In the genomic region with DNA sequence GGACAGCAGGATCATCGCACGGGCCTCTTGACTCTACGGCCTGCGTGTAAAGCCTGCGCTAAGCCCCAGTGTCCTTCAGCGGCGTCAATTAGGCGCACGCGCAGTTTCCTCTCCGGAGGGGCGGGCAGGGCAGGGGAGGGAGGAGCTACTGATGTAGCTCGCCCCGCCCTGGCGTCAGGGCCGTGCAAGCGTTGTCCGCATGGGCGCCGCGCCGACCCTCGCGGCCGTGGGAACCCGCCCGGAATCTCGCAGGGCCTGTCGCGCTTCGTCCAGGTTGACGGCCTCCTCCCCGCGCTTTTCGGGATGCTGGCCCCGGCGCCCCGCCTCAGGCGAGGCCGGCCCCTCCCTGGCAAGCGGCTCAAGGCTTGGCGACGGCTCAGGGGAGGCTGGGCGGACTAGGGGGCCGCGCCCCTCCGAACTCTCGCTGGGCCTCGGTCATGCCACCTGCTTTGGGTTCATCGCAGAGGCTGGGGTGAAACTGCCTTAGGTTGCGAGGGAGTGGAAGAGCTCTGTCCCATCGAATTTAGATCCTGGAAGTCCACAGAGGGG, we compare ENCODE assay signal across 7 cellular contexts.
DNase-seq lines count a peak whose midpoint lies in the region; ATAC-seq and TF ChIP-seq lines count a peak whose summit lies in the region.

No MANE protein-coding gene starts in this region.

- H3K9me3 ChIP-seq in T-helper 17 cell (ENCODE audit: control insufficient read depth, low read length, poor library complexity, severe bottlenecking) (no peaks in the 10 kb centered on the region), aorta (ENCODE audit: control insufficient read depth, low read length) (no peaks in the 10 kb centered on the region)

- peak; percentile 87 for ATAC-seq in GM19035 (IDR thresholded peaks at IDR 0.05; ENCODE audit: unreplicated experiment)
- peak; percentile 89 for ATAC-seq in HG03354 (IDR thresholded peaks at IDR 0.05; ENCODE audit: poor library complexity, severe bottlenecking, unreplicated experiment)
- ATAC-seq in T-helper 17 cell = peak; percentile 92
- peak; percentile 85 for ATAC-seq in sciatic nerve
- ATAC-seq in aorta (ENCODE audit: low FRiP score) = peak; percentile 91

- intact Hi-C loops in sciatic nerve (cut with DNase I) (no loop called here), aorta (cut with DNase I) (loop anchor here (5.0 to 10.0 kb wide), 3 partner anchors 69 to 114 kb away; partner anchors contain the start of gene DCPS (in 1 of the 2))

- H3K36me3 ChIP-seq in aorta (ENCODE audit: control insufficient read depth in 1 of 2, insufficient read depth in 2 of 2, low read length in 1 of 2) = no peaks in the 10 kb centered on the region

- WGBS in aorta, 2 donors = 3 to 5% methylated on average over 43 to 52 of the region's 52 CpGs

- H3K27ac Mint-ChIP-seq in T-helper 17 cell = no peak overlapping the region

- H3K36me3 Mint-ChIP-seq in T-helper 17 cell (ENCODE audit: low read depth) = peaks cover 3% of the 10 kb centered on the region

- no peak for TF ChIP-seq CTCF in astrocyte of the spinal cord (IDR thresholded peaks at IDR 0.05; ENCODE audit: low read depth, low read length)

- peak overlapping the region in 1 of 2 donors; percentile 66 for H3K27ac ChIP-seq in aorta (ENCODE audit: low read depth in 1 of 2, low read length in 2 of 2)

- H3K4me3 Mint-ChIP-seq in T-helper 17 cell = peak overlapping the region; percentile 75

- no peaks in the 10 kb centered on the region for H3K4me1 ChIP-seq in aorta (ENCODE audit: control insufficient read depth in 1 of 2, insufficient read depth in 2 of 2, low read length in 2 of 2)

- H3K4me3 ChIP-seq in astrocyte of the spinal cord (ENCODE audit: low read depth, low read length) (peak overlapping the region; percentile 31), aorta (ENCODE audit: low read length in 2 of 2) (peak overlapping the region in 1 of 2 donors; percentile 12)

- DNase-seq in T-helper 17 cell (peak; percentile 32 to 45 (median 33)), astrocyte of the spinal cord (ENCODE audit: low read depth, low spot score) (peak; percentile 85), hippocampal formation (lab: John Stamatoyannopoulos, UW) (peak; percentile 80), sciatic nerve (ENCODE audit: low spot score) (peak; percentile 95), aorta (peak; percentile 95 to 96)

- H3K27me3 ChIP-seq in aorta (ENCODE audit: control insufficient read depth in 1 of 2, insufficient read depth in 2 of 2, low read length in 1 of 2) = no peaks in the 10 kb centered on the region

- peaks cover 12% of the 10 kb centered on the region for H3K4me1 Mint-ChIP-seq in T-helper 17 cell

- H3K27me3 Mint-ChIP-seq in T-helper 17 cell = no peaks in the 10 kb centered on the region

- in situ Hi-C loops in astrocyte of the spinal cord (cut with HindIII; ENCODE audit: low sequenced_read_pairs) = no loop called here

Comparison
In these comparisons a context has a peak if more than half of its experiments do, and no peak if none do; other contexts are left out.
1. DNase-seq: peak in every context shown above with its lines; median percentile 96 in aorta; 95 in sciatic nerve; 85 in astrocyte of the spinal cord; 80 in hippocampal formation; 33 in T-helper 17 cell.